1 cellular context compared by ENCODE assay signal in the genomic region with DNA sequence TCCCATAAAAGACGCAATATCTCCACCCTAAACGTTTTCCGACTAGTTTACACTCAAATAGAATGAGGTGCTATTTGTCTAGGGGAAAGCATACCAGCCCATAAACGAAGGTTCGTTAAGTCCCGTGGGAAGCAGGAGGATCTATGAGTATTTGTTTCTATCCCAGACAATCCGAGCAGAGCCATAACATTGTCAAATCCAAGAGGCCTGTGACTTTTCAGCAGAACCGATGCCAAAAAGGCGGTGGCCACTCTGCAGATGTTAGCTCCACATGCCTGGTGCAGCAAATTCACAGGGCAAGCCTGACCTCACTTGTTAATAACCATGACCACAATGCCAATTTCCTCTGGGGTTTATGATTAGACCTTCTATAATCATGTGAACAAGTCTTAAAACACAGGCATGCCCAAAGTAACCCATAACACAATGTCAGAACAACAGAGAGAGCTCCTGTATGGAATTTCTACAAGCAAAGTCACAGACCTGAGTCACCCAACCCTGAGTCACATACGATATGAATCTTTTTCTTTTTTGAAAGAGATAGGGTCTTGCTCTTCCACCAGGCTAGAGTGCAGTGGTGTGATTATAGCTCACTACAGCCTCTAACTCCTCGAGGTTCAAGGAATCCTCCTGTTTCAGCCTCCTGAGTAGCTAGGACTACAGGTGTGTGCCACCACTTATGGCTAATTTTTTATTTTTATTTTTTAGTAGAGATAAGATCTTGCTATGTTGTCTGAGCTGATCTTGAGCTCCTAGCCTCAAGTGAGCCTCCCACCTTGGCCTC.
A peak's percentile ranks its signal among the peaks of the same experiment; 100 is the strongest.
TF ChIP-seq lines count a peak whose summit lies in the region.

No MANE protein-coding gene starts in this region.

TF ChIP-seq in K562, 482 proteins besides CTCF, POLR2A, EP300 and RAD21 (continued from another document and continues in another):
- TF ChIP-seq GTF2A2 (tag; IDR thresholded peaks at IDR 0.05): no peak
- TF ChIP-seq NFYB (IDR thresholded peaks at IDR 0.05; ENCODE audit: extremely low read depth, insufficient read length): no peak
- 0 out of 2 replicates have a peak, but pooled peaks have one; percentile 51 for TF ChIP-seq NBN (IDR thresholded peaks at IDR 0.05; ENCODE audit: low read depth)
- TF ChIP-seq TSC22D4 (tag; IDR thresholded peaks at IDR 0.05): no peak
- peak; percentile 92 for TF ChIP-seq ADNP (tag; IDR thresholded peaks at IDR 0.05)
- no peak for TF ChIP-seq PHB (CRISPR knock-in tag; IDR thresholded peaks at IDR 0.05)
- TF ChIP-seq, protein P1, sequence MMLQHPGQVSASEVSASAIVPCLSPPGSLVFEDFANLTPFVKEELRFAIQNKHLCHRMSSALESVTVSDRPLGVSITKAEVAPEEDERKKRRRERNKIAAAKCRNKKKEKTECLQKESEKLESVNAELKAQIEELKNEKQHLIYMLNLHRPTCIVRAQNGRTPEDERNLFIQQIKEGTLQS (IDR thresholded peaks at IDR 0.05): peak; percentile 87
- TF ChIP-seq, protein P1 (CRISPR knock-in tag; conservative IDR thresholded peaks at IDR 0.05): no peak
- peak; percentile 31; the same call in 1 of the 2 replicates for TF ChIP-seq NCOR1 (IDR thresholded peaks at IDR 0.05)
- TF ChIP-seq RBM25 (IDR thresholded peaks at IDR 0.05; ENCODE audit: low read depth, low read length, severe bottlenecking): no peak
- TF ChIP-seq FOS (IDR thresholded peaks at IDR 0.05; ENCODE audit: extremely low read depth, insufficient read length): peak; percentile 57
- TF ChIP-seq CREM (IDR thresholded peaks at IDR 0.05; ENCODE audit: low read depth): no peak
- TF ChIP-seq NCOA1 (IDR thresholded peaks at IDR 0.05; ENCODE audit: low read depth): no peak
- peak in 1 of 2 experiments; percentile 94; a peak in 2 of 4 replicates for TF ChIP-seq RCOR1 (IDR thresholded peaks at IDR 0.05; ENCODE audit: borderline replicate concordance in 1 of 2, low read depth in 2 of 2, low read length in 2 of 2)
- TF ChIP-seq, protein P2, sequence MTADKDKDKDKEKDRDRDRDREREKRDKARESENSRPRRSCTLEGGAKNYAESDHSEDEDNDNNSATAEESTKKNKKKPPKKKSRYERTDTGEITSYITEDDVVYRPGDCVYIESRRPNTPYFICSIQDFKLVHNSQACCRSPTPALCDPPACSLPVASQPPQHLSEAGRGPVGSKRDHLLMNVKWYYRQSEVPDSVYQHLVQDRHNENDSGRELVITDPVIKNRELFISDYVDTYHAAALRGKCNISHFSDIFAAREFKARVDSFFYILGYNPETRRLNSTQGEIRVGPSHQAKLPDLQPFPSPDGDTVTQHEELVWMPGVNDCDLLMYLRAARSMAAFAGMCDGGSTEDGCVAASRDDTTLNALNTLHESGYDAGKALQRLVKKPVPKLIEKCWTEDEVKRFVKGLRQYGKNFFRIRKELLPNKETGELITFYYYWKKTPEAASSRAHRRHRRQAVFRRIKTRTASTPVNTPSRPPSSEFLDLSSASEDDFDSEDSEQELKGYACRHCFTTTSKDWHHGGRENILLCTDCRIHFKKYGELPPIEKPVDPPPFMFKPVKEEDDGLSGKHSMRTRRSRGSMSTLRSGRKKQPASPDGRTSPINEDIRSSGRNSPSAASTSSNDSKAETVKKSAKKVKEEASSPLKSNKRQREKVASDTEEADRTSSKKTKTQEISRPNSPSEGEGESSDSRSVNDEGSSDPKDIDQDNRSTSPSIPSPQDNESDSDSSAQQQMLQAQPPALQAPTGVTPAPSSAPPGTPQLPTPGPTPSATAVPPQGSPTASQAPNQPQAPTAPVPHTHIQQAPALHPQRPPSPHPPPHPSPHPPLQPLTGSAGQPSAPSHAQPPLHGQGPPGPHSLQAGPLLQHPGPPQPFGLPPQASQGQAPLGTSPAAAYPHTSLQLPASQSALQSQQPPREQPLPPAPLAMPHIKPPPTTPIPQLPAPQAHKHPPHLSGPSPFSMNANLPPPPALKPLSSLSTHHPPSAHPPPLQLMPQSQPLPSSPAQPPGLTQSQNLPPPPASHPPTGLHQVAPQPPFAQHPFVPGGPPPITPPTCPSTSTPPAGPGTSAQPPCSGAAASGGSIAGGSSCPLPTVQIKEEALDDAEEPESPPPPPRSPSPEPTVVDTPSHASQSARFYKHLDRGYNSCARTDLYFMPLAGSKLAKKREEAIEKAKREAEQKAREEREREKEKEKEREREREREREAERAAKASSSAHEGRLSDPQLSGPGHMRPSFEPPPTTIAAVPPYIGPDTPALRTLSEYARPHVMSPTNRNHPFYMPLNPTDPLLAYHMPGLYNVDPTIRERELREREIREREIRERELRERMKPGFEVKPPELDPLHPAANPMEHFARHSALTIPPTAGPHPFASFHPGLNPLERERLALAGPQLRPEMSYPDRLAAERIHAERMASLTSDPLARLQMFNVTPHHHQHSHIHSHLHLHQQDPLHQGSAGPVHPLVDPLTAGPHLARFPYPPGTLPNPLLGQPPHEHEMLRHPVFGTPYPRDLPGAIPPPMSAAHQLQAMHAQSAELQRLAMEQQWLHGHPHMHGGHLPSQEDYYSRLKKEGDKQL (CRISPR knock-in tag; IDR thresholded peaks at IDR 0.05; ENCODE audit: borderline replicate concordance): no peak
- peak in 1 of 2 experiments; percentile 33; a peak in 1 of 4 replicates for TF ChIP-seq HDAC1 (IDR thresholded peaks at IDR 0.05)
- no peak for TF ChIP-seq SIN3B (IDR thresholded peaks at IDR 0.05; ENCODE audit: low read depth)
- TF ChIP-seq MAFG (tag; conservative IDR thresholded peaks at IDR 0.05): peak; percentile 54; the same call in 1 of the 2 replicates
- TF ChIP-seq CBFA2T2 (conservative IDR thresholded peaks at IDR 0.05): peak; percentile 45; the same call in 1 of the 2 replicates
- no peak for TF ChIP-seq CHD2 (IDR thresholded peaks at IDR 0.05; ENCODE audit: low read depth, low read length)
- no peak for TF ChIP-seq PHB2 (IDR thresholded peaks at IDR 0.05; ENCODE audit: low read depth)
- TF ChIP-seq SMAD1 (IDR thresholded peaks at IDR 0.05; ENCODE audit: low read depth, low read length, partially characterized antibody): no peak
- TF ChIP-seq, protein P3, sequence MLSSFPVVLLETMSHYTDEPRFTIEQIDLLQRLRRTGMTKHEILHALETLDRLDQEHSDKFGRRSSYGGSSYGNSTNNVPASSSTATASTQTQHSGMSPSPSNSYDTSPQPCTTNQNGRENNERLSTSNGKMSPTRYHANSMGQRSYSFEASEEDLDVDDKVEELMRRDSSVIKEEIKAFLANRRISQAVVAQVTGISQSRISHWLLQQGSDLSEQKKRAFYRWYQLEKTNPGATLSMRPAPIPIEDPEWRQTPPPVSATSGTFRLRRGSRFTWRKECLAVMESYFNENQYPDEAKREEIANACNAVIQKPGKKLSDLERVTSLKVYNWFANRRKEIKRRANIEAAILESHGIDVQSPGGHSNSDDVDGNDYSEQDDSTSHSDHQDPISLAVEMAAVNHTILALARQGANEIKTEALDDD (IDR thresholded peaks at IDR 0.05): no peak
- no peak for TF ChIP-seq KAT7 (CRISPR knock-in tag; IDR thresholded peaks at IDR 0.05; ENCODE audit: borderline replicate concordance)
- no peak for TF ChIP-seq RUNX1 (IDR thresholded peaks at IDR 0.05; ENCODE audit: low read depth)
- no peak for TF ChIP-seq POLR2AphosphoS5 (IDR thresholded peaks at IDR 0.05; ENCODE audit: control insufficient read depth, insufficient read depth, low read depth, low read length)
- TF ChIP-seq PHF20 (IDR thresholded peaks at IDR 0.05; ENCODE audit: partially characterized antibody): no peak
- TF ChIP-seq, protein P4, sequence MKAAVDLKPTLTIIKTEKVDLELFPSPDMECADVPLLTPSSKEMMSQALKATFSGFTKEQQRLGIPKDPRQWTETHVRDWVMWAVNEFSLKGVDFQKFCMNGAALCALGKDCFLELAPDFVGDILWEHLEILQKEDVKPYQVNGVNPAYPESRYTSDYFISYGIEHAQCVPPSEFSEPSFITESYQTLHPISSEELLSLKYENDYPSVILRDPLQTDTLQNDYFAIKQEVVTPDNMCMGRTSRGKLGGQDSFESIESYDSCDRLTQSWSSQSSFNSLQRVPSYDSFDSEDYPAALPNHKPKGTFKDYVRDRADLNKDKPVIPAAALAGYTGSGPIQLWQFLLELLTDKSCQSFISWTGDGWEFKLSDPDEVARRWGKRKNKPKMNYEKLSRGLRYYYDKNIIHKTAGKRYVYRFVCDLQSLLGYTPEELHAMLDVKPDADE (conservative IDR thresholded peaks at IDR 0.05; ENCODE audit: control insufficient read depth, low read depth, low read length): no peak
- TF ChIP-seq MYBL2 (IDR thresholded peaks at IDR 0.05; ENCODE audit: low read depth): no peak; the same call in 1 of the 2 replicates
- no peak for TF ChIP-seq MYBL2 (CRISPR knock-in tag; IDR thresholded peaks at IDR 0.05; ENCODE audit: borderline replicate concordance)
- peak; percentile 86 for TF ChIP-seq ARID1B (IDR thresholded peaks at IDR 0.05)
- no peak for TF ChIP-seq NONO (IDR thresholded peaks at IDR 0.05; ENCODE audit: low read depth in 2 of 2, low read length in 1 of 2)
- peak; percentile 31; the same call in 1 of the 2 replicates for TF ChIP-seq EP400 (IDR thresholded peaks at IDR 0.05)
- no peak for TF ChIP-seq ZNF589 (CRISPR knock-in tag; IDR thresholded peaks at IDR 0.05; ENCODE audit: low read depth)
- TF ChIP-seq ZFX (CRISPR knock-in tag; IDR thresholded peaks at IDR 0.05): peak; percentile 17
- TF ChIP-seq SMAD4 (CRISPR knock-in tag; conservative IDR thresholded peaks at IDR 0.05): peak; percentile 22; the same call in 1 of the 2 replicates
- TF ChIP-seq ZNF551 (CRISPR knock-in tag; IDR thresholded peaks at IDR 0.05): no peak
- no peak for TF ChIP-seq PTBP1 (IDR thresholded peaks at IDR 0.05; ENCODE audit: low read depth, low read length)
- peak; percentile 95 for TF ChIP-seq JUND (IDR thresholded peaks at IDR 0.05; ENCODE audit: borderline replicate concordance, low read depth, low read length)
- peak; percentile 95; the same call in 2 of the 3 replicates for TF ChIP-seq JUND (tag; IDR thresholded peaks at IDR 0.05; ENCODE audit: borderline replicate concordance, low read depth, low read length)
- no peak for TF ChIP-seq ZKSCAN3 (CRISPR knock-in tag; IDR thresholded peaks at IDR 0.05)
- TF ChIP-seq, protein P5, sequence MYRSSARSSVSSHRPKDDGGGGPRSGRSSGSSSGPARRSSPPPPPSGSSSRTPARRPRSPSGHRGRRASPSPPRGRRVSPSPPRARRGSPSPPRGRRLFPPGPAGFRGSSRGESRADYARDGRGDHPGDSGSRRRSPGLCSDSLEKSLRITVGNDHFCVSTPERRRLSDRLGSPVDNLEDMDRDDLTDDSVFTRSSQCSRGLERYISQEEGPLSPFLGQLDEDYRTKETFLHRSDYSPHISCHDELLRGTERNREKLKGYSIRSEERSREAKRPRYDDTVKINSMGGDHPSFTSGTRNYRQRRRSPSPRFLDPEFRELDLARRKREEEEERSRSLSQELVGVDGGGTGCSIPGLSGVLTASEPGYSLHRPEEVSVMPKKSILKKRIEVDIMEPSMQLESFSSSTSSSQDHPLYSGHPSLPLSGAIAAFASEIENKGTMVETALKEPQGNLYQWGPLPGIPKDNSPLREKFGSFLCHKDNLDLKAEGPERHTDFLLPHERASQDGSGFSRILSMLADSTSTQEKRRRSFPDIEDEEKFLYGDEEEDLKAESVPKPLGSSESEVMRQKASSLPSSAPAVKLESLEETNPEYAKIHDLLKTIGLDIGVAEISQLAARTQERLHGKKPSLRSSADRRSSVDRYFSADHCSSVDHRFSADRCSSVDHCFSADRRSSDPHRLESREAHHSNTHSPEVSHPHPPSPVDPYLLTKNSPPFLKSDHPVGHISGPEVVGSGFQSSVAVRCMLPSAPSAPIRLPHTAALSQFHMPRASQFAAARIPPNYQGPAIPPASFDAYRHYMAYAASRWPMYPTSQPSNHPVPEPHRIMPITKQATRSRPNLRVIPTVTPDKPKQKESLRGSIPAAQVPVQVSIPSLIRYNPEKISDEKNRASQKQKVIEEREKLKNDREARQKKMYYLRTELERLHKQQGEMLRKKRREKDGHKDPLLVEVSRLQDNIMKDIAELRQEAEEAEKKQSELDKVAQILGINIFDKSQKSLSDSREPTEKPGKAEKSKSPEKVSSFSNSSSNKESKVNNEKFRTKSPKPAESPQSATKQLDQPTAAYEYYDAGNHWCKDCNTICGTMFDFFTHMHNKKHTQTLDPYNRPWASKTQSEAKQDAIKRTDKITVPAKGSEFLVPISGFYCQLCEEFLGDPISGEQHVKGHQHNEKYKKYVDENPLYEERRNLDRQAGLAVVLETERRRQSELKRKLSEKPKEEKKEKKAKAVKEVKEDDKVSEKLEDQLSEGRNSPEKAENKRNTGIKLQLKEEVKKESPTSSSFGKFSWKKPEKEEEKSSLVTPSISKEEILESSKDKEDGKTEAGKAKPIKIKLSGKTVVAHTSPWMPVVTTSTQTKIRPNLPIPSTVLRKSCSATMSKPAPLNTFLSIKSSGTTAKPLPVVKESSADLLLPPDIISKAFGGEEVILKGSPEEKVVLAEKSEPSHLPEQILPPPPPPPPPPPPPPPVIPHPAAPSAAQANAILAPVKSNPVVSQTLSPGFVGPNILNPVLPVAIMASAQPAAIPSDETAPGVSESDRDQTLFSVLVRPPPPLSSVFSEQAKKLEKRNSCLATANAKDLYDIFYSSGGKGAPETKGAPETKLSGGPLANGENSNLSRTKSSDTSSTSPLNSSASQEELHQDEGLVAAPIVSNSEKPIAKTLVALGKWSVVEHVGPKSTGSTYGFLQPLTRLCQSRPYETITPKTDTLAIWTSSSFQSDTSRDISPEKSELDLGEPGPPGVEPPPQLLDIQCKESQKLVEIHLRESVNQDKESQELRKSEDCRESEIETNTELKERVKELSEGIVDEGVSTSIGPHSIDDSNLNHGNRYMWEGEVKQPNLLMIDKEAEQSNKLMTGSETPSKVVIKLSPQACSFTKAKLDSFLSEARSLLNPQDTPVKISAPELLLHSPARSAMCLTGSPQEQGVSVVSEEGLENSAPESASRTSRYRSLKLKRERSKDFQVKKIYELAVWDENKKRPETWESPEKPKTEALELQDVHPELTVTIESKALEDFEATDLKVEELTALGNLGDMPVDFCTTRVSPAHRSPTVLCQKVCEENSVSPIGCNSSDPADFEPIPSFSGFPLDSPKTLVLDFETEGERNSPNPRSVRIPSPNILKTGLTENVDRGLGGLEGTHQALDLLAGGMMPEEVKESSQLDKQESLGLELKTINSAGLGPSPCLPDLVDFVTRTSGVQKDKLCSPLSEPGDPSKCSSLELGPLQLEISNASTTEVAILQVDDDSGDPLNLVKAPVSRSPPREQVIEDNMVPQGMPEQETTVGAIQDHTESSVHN (IDR thresholded peaks at IDR 0.05; ENCODE audit: borderline replicate concordance in 1 of 2, low read depth in 1 of 2): no peak
- TF ChIP-seq, protein P6, sequence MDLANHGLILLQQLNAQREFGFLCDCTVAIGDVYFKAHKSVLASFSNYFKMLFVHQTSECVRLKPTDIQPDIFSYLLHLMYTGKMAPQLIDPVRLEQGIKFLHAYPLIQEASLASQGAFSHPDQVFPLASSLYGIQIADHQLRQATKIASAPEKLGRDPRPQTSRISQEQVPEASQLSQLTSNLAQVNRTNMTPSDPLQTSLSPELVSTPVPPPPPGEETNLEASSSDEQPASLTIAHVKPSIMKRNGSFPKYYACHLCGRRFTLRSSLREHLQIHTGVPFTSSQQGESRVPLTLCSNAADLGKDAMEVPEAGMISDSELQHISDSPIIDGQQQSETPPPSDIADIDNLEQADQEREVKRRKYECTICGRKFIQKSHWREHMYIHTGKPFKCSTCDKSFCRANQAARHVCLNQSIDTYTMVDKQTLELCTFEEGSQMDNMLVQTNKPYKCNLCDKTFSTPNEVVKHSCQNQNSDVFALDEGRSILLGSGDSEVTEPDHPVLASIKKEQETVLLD (IDR thresholded peaks at IDR 0.05): peak; percentile 23; the same call in 1 of the 2 replicates
- peak; percentile 68; the same call in 1 of the 2 replicates for TF ChIP-seq SMARCC2 (IDR thresholded peaks at IDR 0.05; ENCODE audit: low read depth)
- no peak for TF ChIP-seq HDAC8 (tag; IDR thresholded peaks at IDR 0.05)
- TF ChIP-seq ZNF23 (CRISPR knock-in tag; IDR thresholded peaks at IDR 0.05): no peak
- peak; percentile 63 for TF ChIP-seq CBFA2T3 (IDR thresholded peaks at IDR 0.05)
